In the genomic region with DNA sequence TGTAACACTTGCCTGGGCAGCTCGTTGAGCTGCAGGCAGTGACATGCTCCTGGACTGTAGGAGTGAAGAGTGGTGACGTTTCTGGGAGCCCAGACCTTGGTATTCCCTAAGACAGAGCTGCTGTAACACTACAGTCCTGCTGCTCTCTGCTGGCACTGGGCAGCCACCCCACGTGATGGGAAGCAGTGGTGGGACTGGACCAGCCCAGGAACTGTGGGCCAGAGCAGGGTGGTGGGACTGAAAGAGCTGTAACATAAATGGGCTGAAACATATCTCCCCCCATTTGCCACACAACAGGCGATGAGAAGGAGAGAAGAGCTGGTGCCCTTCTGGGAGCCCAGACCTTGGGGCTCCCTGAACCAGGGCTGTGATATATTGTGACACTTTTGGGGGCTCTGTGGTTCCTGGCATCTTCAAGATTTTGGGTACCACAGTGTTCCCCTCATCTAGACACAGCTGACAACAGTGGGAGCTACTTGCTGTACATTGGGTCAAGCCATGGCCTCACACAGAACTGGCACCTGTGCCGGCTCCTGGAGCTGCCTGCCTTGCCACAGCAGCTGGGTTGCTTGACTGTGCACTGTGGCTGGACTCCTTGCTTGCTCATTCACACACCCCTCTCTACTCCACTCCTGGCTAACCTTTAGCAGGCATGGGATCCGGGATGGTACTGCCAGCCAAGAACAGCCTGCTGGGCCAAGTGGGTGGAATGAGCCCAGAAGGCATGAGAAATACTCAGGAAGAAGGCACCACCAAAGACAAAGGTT, we compare ENCODE assay signal across 31 cellular contexts.
"Had no signal": no experiment of that assay in that cellular context is flagged by ENCODE, and none has a peak within 500 bp of the region (broad histone marks: within the 10 kb centered on the region; RNA-seq: fewer than 3 reads in every experiment).

No MANE protein-coding gene starts in this region.

- H3K27ac Mint-ChIP-seq: effector memory CD8-positive, alpha-beta T cell; naive B cell; natural killer cell treated with Interleukin-12 subunit alpha and Interleukin-12 subunit beta and Interleukin-15 and Interleukin-18, amount 100 ng/mL, for 72 hours had no signal

- H3K36me3 Mint-ChIP-seq: naive B cell; natural killer cell treated with Interleukin-12 subunit alpha and Interleukin-12 subunit beta and Interleukin-15 and Interleukin-18, amount 100 ng/mL, for 72 hours had no signal

- H3K9me3 ChIP-seq: esophagus squamous epithelium, lower lobe of right lung, mucosa of descending colon, neutrophil, pancreas, right lobe of liver, testis, vagina had no signal

- H3K36me3 ChIP-seq: esophagus squamous epithelium, heart right ventricle, left ventricle myocardium inferior, lower lobe of right lung, neutrophil, pancreas, right lobe of liver, tibial artery, vagina had no signal

- H3K4me1 Mint-ChIP-seq: naive B cell, neural crest cell had no signal

- H3K4me3 ChIP-seq: coronary artery, esophagus squamous epithelium, heart right ventricle, left ventricle myocardium inferior, lower lobe of right lung, mucosa of descending colon, pancreas, right lobe of liver, testis, tibial artery, vagina had no signal

- H3K27ac ChIP-seq: coronary artery, esophagus squamous epithelium, heart right ventricle, left ventricle myocardium inferior, lower lobe of right lung, neutrophil, pancreas, right lobe of liver, testis, tibial artery, vagina had no signal

- H3K27me3 Mint-ChIP-seq: effector memory CD8-positive, alpha-beta T cell; naive B cell; natural killer cell treated with Interleukin-12 subunit alpha and Interleukin-12 subunit beta and Interleukin-15 and Interleukin-18, amount 100 ng/mL, for 72 hours had no signal

- DNase-seq: dermis blood vessel endothelial cell; effector memory CD8-positive, alpha-beta T cell; erythroblast; esophagus squamous epithelium; foreskin melanocyte; glutamatergic neuron; heart right ventricle; hippocampal formation; kidney glomerular epithelial cell; left colon; left ventricle myocardium inferior; lower lobe of right lung; mucosa of descending colon; naive B cell; retina; right lobe of liver; small intestine; stimulated activated CD4-positive, alpha-beta T cell treated with anti-CD3 and anti-CD28 coated beads, Interleukin-12 subunit alpha, Interleukin-12 subunit beta, amount 100 ng/mL, for 4 hours; stimulated activated CD4-positive, alpha-beta T cell treated with anti-CD3 and anti-CD28 coated beads, Interleukin-1b, Interleukin-23, amount 100 ng/mL, for 48 hours; stimulated activated CD4-positive, alpha-beta T cell treated with anti-CD3 and anti-CD28 coated beads, Interleukin-4, amount 100 ng/mL, for 1 hour; stimulated activated CD8-positive, alpha-beta memory T cell treated with anti-CD3 and anti-CD28 coated beads, Interleukin-4, amount 100 ng/mL, for 48 hours; stimulated activated naive CD8-positive, alpha-beta T cell treated with anti-CD3 and anti-CD28 coated beads, Interleukin-15, Interleukin-2, amounts not matched to agents 100 U/mL and 50 U/mL, for 24 hours; substantia nigra; testis; tibial artery had no signal

- ATAC-seq: effector memory CD8-positive, alpha-beta T cell; heart right ventricle; left colon; mucosa of descending colon; pancreas; stimulated activated naive CD8-positive, alpha-beta T cell treated with anti-CD3 and anti-CD28 coated beads, Interleukin-15, Interleukin-2, amounts not matched to agents 100 U/mL and 50 U/mL, for 24 hours had no signal

- H3K4me1 ChIP-seq: esophagus squamous epithelium, heart right ventricle, left ventricle myocardium inferior, lower lobe of right lung, pancreas, right lobe of liver, testis, tibial artery, vagina had no signal

- H3K4me3 Mint-ChIP-seq: effector memory CD8-positive, alpha-beta T cell; naive B cell; natural killer cell treated with Interleukin-12 subunit alpha and Interleukin-12 subunit beta and Interleukin-15 and Interleukin-18, amount 100 ng/mL, for 72 hours; neural crest cell had no signal

- H3K27me3 ChIP-seq: esophagus squamous epithelium, heart right ventricle, neutrophil, pancreas, right lobe of liver, testis, tibial artery, vagina had no signal
